9 cellular contexts compared by ENCODE assay signal in genomic region chr22:23278883-23279675, GRCh38.
DNase-seq lines count a peak whose midpoint lies in the region; ATAC-seq, FAIRE-seq and TF ChIP-seq lines count a peak whose summit lies in the region.
"Had no signal": no experiment of that assay in that cellular context is flagged by ENCODE, and none has a peak within 500 bp of the region (broad histone marks: within the 10 kb centered on the region; RNA-seq: fewer than 3 reads in every experiment).

No MANE protein-coding gene starts in this region.

- no peak for TF ChIP-seq POLR2A in K562 (conservative IDR thresholded peaks at IDR 0.05)

- no peaks in the 10 kb centered on the region for H3K79me2 ChIP-seq in K562 (ENCODE audit: control insufficient read depth, insufficient read depth, low read length)

- BruUV-seq in K562 (replicated peaks; lab: Mats Ljungman, UMichigan): no TSS peak

- H3K9me3 Mint-ChIP-seq in activated naive CD4-positive, alpha-beta T cell treated with anti-CD3 and anti-CD28 coated beads for 36 hours: no peaks in the 10 kb centered on the region

- H3K4me3 ChIP-seq in K562 (no peak overlapping the region), upper lobe of right lung (no peak overlapping the region)

- CTCF ChIA-PET in activated naive CD4-positive, alpha-beta T cell treated with anti-CD3 and anti-CD28 coated beads for 36 hours (lab: Charles Lee): interaction anchor here (0.6 to 11.5 kb wide), 4 partner anchors 11 to 102 kb away, joined by 3 to 167 read pairs (median 6); partner anchors contain the start of gene BCR
- CTCF ChIA-PET in K562 (lab: Yijun Ruan, JAX; ENCODE audit: low intra/inter-chr PET ratio): interaction anchor here (1.0 to 15.3 kb wide), 3 partner anchors 102 to 320 kb away, joined by 3 to 800 read pairs (median 265); partner anchors contain the start of gene BCR

- TF ChIP-seq CTCF in K562 (IDR thresholded peaks at IDR 0.05 in 2 of 3, conservative IDR thresholded peaks at IDR 0.05 in 1 of 3; ENCODE audit: insufficient read depth in 2 of 3, low read depth in 1 of 3, low read length in 3 of 3): no peak
- TF ChIP-seq CTCF in upper lobe of right lung (IDR thresholded peaks at IDR 0.05): no peak

- ATAC-seq in K562 (no peak), upper lobe of right lung (peak; percentile 75), GM18870 (IDR thresholded peaks at IDR 0.05; ENCODE audit: unreplicated experiment) (no peak)

- intact Hi-C loops in activated naive CD4-positive, alpha-beta T cell treated with anti-CD3 and anti-CD28 coated beads for 36 hours (cut with micrococcal nuclease): no loop called here
- intact Hi-C loops in K562 (cut with micrococcal nuclease): loop anchor here (2.0 kb wide), 1 partner anchor 60 kb away; no protein-coding TSS in a partner anchor
- intact Hi-C loops in upper lobe of right lung (cut with DNase I): no loop called here

- in situ Hi-C loops in K562 (cut with MboI): loop anchor here (5.0 kb wide), 2 partner anchors 102 to 317 kb away; no protein-coding TSS in a partner anchor

- peaks cover 17% of the 10 kb centered on the region for H3K9me1 ChIP-seq in K562 (ENCODE audit: control insufficient read depth, insufficient read depth, low read length)

- peak overlapping the region; percentile 57 for H3K27ac Mint-ChIP-seq in activated naive CD4-positive, alpha-beta T cell treated with anti-CD3 and anti-CD28 coated beads for 36 hours

- H3K4me1 Mint-ChIP-seq in activated naive CD4-positive, alpha-beta T cell treated with anti-CD3 and anti-CD28 coated beads for 36 hours (ENCODE audit: low read depth): peaks cover 20% of the 10 kb centered on the region

- POLR2A ChIA-PET in K562 (lab: Yijun Ruan, JAX): interaction anchor here (0.5 to 14.2 kb wide), 28 partner anchors 8 to 319 kb away, joined by 3 to 237 read pairs (median 4); partner anchors contain the start of genes BCR and RAB36

- peaks cover 78% of the 10 kb centered on the region for H4K20me1 ChIP-seq in K562 (replicated peaks; ENCODE audit: control insufficient read depth, insufficient read depth, low read length)

- no peak for TF ChIP-seq EP300 in K562 (IDR thresholded peaks at IDR 0.05; ENCODE audit: low read length)

- H3K4me3 Mint-ChIP-seq in activated naive CD4-positive, alpha-beta T cell treated with anti-CD3 and anti-CD28 coated beads for 36 hours: no peak overlapping the region

- H3K36me3 Mint-ChIP-seq in activated naive CD4-positive, alpha-beta T cell treated with anti-CD3 and anti-CD28 coated beads for 36 hours (ENCODE audit: low read depth): peaks cover 9% of the 10 kb centered on the region

- H3K4me2 ChIP-seq in K562 (ENCODE audit: insufficient read depth, low read length): no peak overlapping the region

- H3K36me3 ChIP-seq in K562 (ENCODE audit: control insufficient read depth, insufficient read depth, low read length) (peaks cover 92% of the 10 kb centered on the region; the same call in 2 of the 3 replicates), upper lobe of right lung (peaks cover 35% of the 10 kb centered on the region)

- H3K27me3 Mint-ChIP-seq in activated naive CD4-positive, alpha-beta T cell treated with anti-CD3 and anti-CD28 coated beads for 36 hours (ENCODE audit: low read depth): no peaks in the 10 kb centered on the region

- H3K27me3 ChIP-seq in K562 (ENCODE audit: control insufficient read depth in 2 of 2, insufficient read depth in 2 of 2, low read length in 2 of 2) (no peaks in the 10 kb centered on the region), layer of hippocampus (ENCODE audit: control insufficient read depth, insufficient read depth, low read length) (no peaks in the 10 kb centered on the region), upper lobe of right lung (no peaks in the 10 kb centered on the region)

- H3K9me3 ChIP-seq in K562 (replicated peaks; ENCODE audit: control insufficient read depth, insufficient read depth, low read depth, low read length) (no peaks in the 10 kb centered on the region), upper lobe of right lung (no peaks in the 10 kb centered on the region)

- peak overlapping the region in 1 of 2 experiments; percentile 47; a peak in 2 of 4 replicates for H3K9ac ChIP-seq in K562 (ENCODE audit: insufficient read depth in 1 of 2, low read depth in 2 of 2, low read length in 2 of 2)

- H3K27ac ChIP-seq in K562 (ENCODE audit: extremely low read depth, low read depth, low read length): no peak overlapping the region
- H3K27ac ChIP-seq in layer of hippocampus (ENCODE audit: low read depth, low read length): peak overlapping the region; percentile 8
- peak overlapping the region; percentile 79 for H3K27ac ChIP-seq in upper lobe of right lung

- FAIRE-seq in K562 (lab: Jason Lieb, UNC): no peak
- FAIRE-seq: GM19239 had no signal

- H2AFZ ChIP-seq in K562 (ENCODE audit: low read depth, low read length): no peak overlapping the region

- 0 out of 4 replicates have a peak, but pooled peaks of 1 of the 2 experiments have one; percentile 5 for TF ChIP-seq RAD21 in K562 (CRISPR knock-in tag; conservative IDR thresholded peaks at IDR 0.05 in 1 of 2, IDR thresholded peaks at IDR 0.05 in 1 of 2)

- DNase-seq in activated naive CD4-positive, alpha-beta T cell treated with anti-CD3 and anti-CD28 coated beads for 36 hours: peak; percentile 34
- DNase-seq in activated naive CD4-positive, alpha-beta T cell treated with anti-CD3 and anti-CD28 coated beads, Interleukin-2, amount 50 U/mL, for 16 hours: no peak
- DNase-seq in K562 (ENCODE audit: extremely low read depth in 1 of 4, low spot score in 3 of 4) (peak in 3 of 4 experiments; percentile 31 to 80 (median 78)), upper lobe of right lung (peak; percentile 84), NCI-H1048 (lab: John Stamatoyannopoulos, UW) (no peak), NCI-H146 (lab: John Stamatoyannopoulos, UW) (no peak)

- peaks cover 0 to 31% of the 10 kb centered on the region in 2 experiments; a peak in 2 of 5 replicates for H3K4me1 ChIP-seq in K562 (replicated peaks in 1 of 2; ENCODE audit: control insufficient read depth in 2 of 2, insufficient read depth in 2 of 2, low read length in 2 of 2)
- H3K4me1 ChIP-seq in upper lobe of right lung: peaks cover 29% of the 10 kb centered on the region

- 70% methylated on average over 11 of the region's 11 CpGs for WGBS in K562 (ENCODE audit: insufficient coverage, low coverage, missing lambda C conversion rate)

TF ChIP-seq in K562, 482 proteins besides CTCF, POLR2A, EP300 and RAD21 (continues in another document):
- TF ChIP-seq CUX1 (CRISPR knock-in tag; IDR thresholded peaks at IDR 0.05) (no peak), NEUROD1 (IDR thresholded peaks at IDR 0.05; ENCODE audit: borderline replicate concordance, low read depth, low read length, partially characterized antibody) (peak; percentile 6), FOXJ3 (CRISPR knock-in tag; IDR thresholded peaks at IDR 0.05) (no peak), MTF1 (CRISPR knock-in tag; IDR thresholded peaks at IDR 0.05; ENCODE audit: borderline replicate concordance) (no peak), SRSF7 (optimal IDR thresholded peaks at IDR 0.05; ENCODE audit: low read depth, low read length) (no peak), FOXP4 (CRISPR knock-in tag; IDR thresholded peaks at IDR 0.05; ENCODE audit: borderline replicate concordance) (no peak), TAL1 (IDR thresholded peaks at IDR 0.05) (no peak)

Comparison
In these comparisons a context has a peak if more than half of its experiments do, and no peak if none do; other contexts are left out.
1. DNase-seq: peak in activated naive CD4-positive, alpha-beta T cell treated with anti-CD3 and anti-CD28 coated beads for 36 hours (single experiment), K562 (3 of 4) and upper lobe of right lung (single experiment); none in activated naive CD4-positive, alpha-beta T cell treated with anti-CD3 and anti-CD28 coated beads, Interleukin-2, amount 50 U/mL, for 16 hours (single experiment), NCI-H1048 (single experiment) and NCI-H146 (single experiment).